ENCODE assay signal across 8 cellular contexts in the genomic region with DNA sequence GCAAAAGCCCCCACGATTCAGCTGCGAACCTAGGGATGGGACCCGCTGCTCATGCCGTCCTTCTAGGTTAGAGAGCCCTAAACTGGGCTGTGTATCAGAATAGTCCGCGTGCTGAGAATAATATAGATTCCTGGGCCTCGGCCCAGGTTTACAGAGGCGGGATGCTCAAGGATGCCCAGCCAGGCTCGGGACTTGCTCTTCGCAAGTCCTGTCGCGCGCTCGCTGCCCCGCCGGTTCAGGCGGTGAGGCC. TPM values are rescaled to one million over a fixed set of nuclear protein-coding genes. Genes with fewer than 3 reads are reported as not detected.
DNase-seq lines count a peak whose midpoint lies in the region; ATAC-seq and TF ChIP-seq lines count a peak whose summit lies in the region.

No MANE protein-coding gene starts in this region.

- H4K5ac ChIP-seq in mesendoderm (ENCODE audit: low read length) = no peak overlapping the region

- no peak overlapping the region for H2BK15ac ChIP-seq in mesendoderm (replicated peaks; ENCODE audit: low read depth)

- H3K36me3 ChIP-seq in heart left ventricle (peaks cover 0 to 5% (median 0%) of the 10 kb centered on the region in 9 donors), mesendoderm (ENCODE audit: control insufficient read depth, insufficient read depth, low read length) (no peaks in the 10 kb centered on the region), aorta (ENCODE audit: control insufficient read depth in 1 of 2, insufficient read depth in 2 of 2, low read length in 1 of 2) (no peaks in the 10 kb centered on the region)

- peak overlapping the region; percentile 50 for H3K9ac ChIP-seq in mesendoderm (ENCODE audit: low read length)

- H2BK5ac ChIP-seq in mesendoderm (ENCODE audit: low read length) = no peak overlapping the region

- 11 to 14% (median 13%) methylated on average over 15 to 17 of the region's 17 CpGs for WGBS in heart left ventricle, 4 donors
- WGBS in mesendoderm (ENCODE audit: extremely low coverage, insufficient coverage, low lambda C conversion rate) = no CpG with 5 or more reads among the region's 17 CpGs
- 5 to 6% methylated on average over 17 of the region's 17 CpGs for WGBS in aorta, 2 donors

- no peak overlapping the region for H3K23ac ChIP-seq in mesendoderm (ENCODE audit: low read length)

- H3K79me2 ChIP-seq in mesendoderm (ENCODE audit: control insufficient read depth, insufficient read depth, low read length) = peaks cover 14% of the 10 kb centered on the region

- no peak overlapping the region for H2AK5ac ChIP-seq in mesendoderm (ENCODE audit: low read length)

- H3K18ac ChIP-seq in mesendoderm (ENCODE audit: low read length) = no peak overlapping the region

- TF ChIP-seq POLR2A in heart left ventricle (IDR thresholded peaks at IDR 0.05) = no peak

- no peaks in the 10 kb centered on the region for H3K27me3 ChIP-seq in heart left ventricle
- H3K27me3 ChIP-seq in mesendoderm (ENCODE audit: insufficient read depth, low read length, poor library complexity) = no peaks in the 10 kb centered on the region
- no peaks in the 10 kb centered on the region for H3K27me3 ChIP-seq in aorta (ENCODE audit: control insufficient read depth in 1 of 2, insufficient read depth in 2 of 2, low read length in 1 of 2)

- peak overlapping the region; percentile 69 to 97 (median 94) for H3K27ac ChIP-seq in heart left ventricle
- no peak overlapping the region for H3K27ac ChIP-seq in mesendoderm (ENCODE audit: low read depth, low read length)
- peak overlapping the region; percentile 1 to 47 for H3K27ac ChIP-seq in aorta (ENCODE audit: low read depth in 1 of 2, low read length in 2 of 2)

- no peaks in the 10 kb centered on the region for H3K79me1 ChIP-seq in mesendoderm (ENCODE audit: low read length)

- no peak overlapping the region for H3K4ac ChIP-seq in mesendoderm (ENCODE audit: low read depth, low read length)

- peaks cover 0 to 53% (median 20%) of the 10 kb centered on the region in 12 donors for H3K4me1 ChIP-seq in heart left ventricle
- peaks cover 2% of the 10 kb centered on the region for H3K4me1 ChIP-seq in mesendoderm (ENCODE audit: control insufficient read depth, low read depth, low read length)
- peaks cover 0 to 3% of the 10 kb centered on the region in 2 donors for H3K4me1 ChIP-seq in aorta (ENCODE audit: control insufficient read depth in 1 of 2, insufficient read depth in 2 of 2, low read length in 2 of 2)

- DNase-seq in heart left ventricle = no peak
- DNase-seq in left ventricle myocardium superior = no peak
- DNase-seq in astrocyte of the spinal cord (ENCODE audit: low read depth, low spot score) = no peak
- no peak for DNase-seq in mesendoderm
- DNase-seq in aorta = no peak
- no peak for DNase-seq in kidney glomerular epithelial cell (lab: John Stamatoyannopoulos, UW)
- DNase-seq in foreskin melanocyte = no peak

- no peak overlapping the region for H2BK120ac ChIP-seq in mesendoderm (ENCODE audit: low read depth, low read length)

- H3K4me3 ChIP-seq in heart left ventricle (peak overlapping the region; percentile 72 to 95 (median 86)), astrocyte of the spinal cord (ENCODE audit: low read depth, low read length) (peak overlapping the region; percentile 84), mesendoderm (ENCODE audit: low read length) (no peak overlapping the region), aorta (ENCODE audit: low read length in 2 of 2) (peak overlapping the region; percentile 3 to 11)

- in situ Hi-C loops in astrocyte of the spinal cord (cut with HindIII; ENCODE audit: low sequenced_read_pairs) = no loop called here

- peak in 4 of 12 donors; percentile 78 to 91 (median 84) for TF ChIP-seq CTCF in heart left ventricle (IDR thresholded peaks at IDR 0.05)
- TF ChIP-seq CTCF in astrocyte of the spinal cord (IDR thresholded peaks at IDR 0.05; ENCODE audit: low read depth, low read length) = no peak

- peak overlapping the region; percentile 80 for H3K56ac ChIP-seq in mesendoderm (ENCODE audit: low read length)

- ATAC-seq in heart left ventricle (no peak), left ventricle myocardium superior (no peak), aorta (ENCODE audit: low FRiP score) (no peak), HG02623 (IDR thresholded peaks at IDR 0.05; ENCODE audit: unreplicated experiment) (no peak)

- peak overlapping the region; percentile 58 for H4K8ac ChIP-seq in mesendoderm (ENCODE audit: low read depth, low read length)

- H3K4me2 ChIP-seq in mesendoderm (ENCODE audit: low read length) = peak overlapping the region; percentile 61

- H3K9me3 ChIP-seq in heart left ventricle = no peaks in the 10 kb centered on the region
- H3K9me3 ChIP-seq in aorta (ENCODE audit: control insufficient read depth, low read length) = no peaks in the 10 kb centered on the region

- intact Hi-C loops in heart left ventricle (cut with DNase I) = loop anchor here in 8 of 10 donors (1.0 to 10.0 kb wide), 8 partner anchors 133 to 350 kb away; partner anchors contain the start of gene MTPN (in 4 of the 8)
- intact Hi-C loops in left ventricle myocardium superior (cut with micrococcal nuclease) = no loop called here
- intact Hi-C loops in aorta (cut with DNase I) = loop anchor here (1.0 to 5.0 kb wide), 7 partner anchors 50 to 347 kb away; partner anchors contain the start of genes MTPN (in 2 of the 2) and FAM180A (in 1 of the 2)

RNA-seq across cellular contexts. Expression of gene STMP1, which starts 0.3 kb away (rescaled TPM):
- total RNA-seq in heart left ventricle = 10 to 100 TPM; 14.7 to 34.7 (median 29.2) TPM
- 10 to 100 TPM; 27.0 to 34.4 TPM for polyA plus RNA-seq in heart left ventricle
- 30.3 TPM for total RNA-seq in left ventricle myocardium superior
- polyA plus RNA-seq in mesendoderm (2013, experiment 1 of 2) = 36.7 TPM
- polyA plus RNA-seq in mesendoderm (2013, experiment 2 of 2) = 36.6 TPM
- 10 to 100 TPM; 29.8 to 42.6 TPM for total RNA-seq in aorta
- 10 to 100 TPM; 31.5 to 43.3 TPM for polyA plus RNA-seq in aorta
